Comparison of ENCODE assay signal across 1 cellular context in genomic region chr3:101827211-101828174, GRCh38.
TF ChIP-seq lines count a peak whose summit lies in the region.

No MANE protein-coding gene starts in this region.

TF ChIP-seq in WTC11, 78 proteins besides CTCF, POLR2A, EP300 and RAD21 (continued from another document):
- no peak for TF ChIP-seq USF1 (CRISPR knock-in tag; IDR thresholded peaks at IDR 0.05)
